Comparison of ENCODE assay signal across 8 cellular contexts in the genomic region with DNA sequence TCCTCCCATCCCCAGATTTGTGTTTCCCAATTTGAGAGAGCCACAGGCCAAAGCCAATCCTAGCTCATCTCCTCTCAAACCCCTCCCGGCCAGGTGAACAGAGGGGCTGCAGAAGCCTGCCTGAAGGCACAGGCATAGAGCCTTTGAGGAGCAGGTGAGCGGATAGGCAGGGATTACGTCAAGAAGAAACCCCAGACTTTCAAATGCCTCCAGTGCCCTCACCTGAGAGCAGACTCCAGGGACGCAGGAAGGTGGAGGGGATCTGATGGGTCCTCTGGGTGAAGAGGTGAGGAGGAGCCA. TPM values are rescaled to one million over a fixed set of nuclear protein-coding genes. Genes with fewer than 3 reads are reported as not detected.
DNase-seq lines count a peak whose midpoint lies in the region; ATAC-seq, FAIRE-seq and TF ChIP-seq lines count a peak whose summit lies in the region.

No MANE protein-coding gene starts in this region.

- peak overlapping the region; percentile 86 for H3K4me3 Mint-ChIP-seq in activated T-helper 1 cell treated with anti-CD3 and anti-CD28 coated beads, Interleukin-12 subunit alpha, Interleukin-12 subunit beta, Interleukin-2, Interleukin-4 antibody, amounts not matched to agents 30 ng/mL and 10 ng/mL and 1 ng/mL, durations not matched to agents 14 hours and 24 hours and 36 hours

- H3K36me3 ChIP-seq in keratinocyte (ENCODE audit: control insufficient read depth in 2 of 2, extremely low read depth in 1 of 2, insufficient read depth in 2 of 2, low read length in 2 of 2): no peaks in the 10 kb centered on the region

- no peaks in the 10 kb centered on the region for H4K20me1 ChIP-seq in keratinocyte (ENCODE audit: control insufficient read depth, extremely low read depth, insufficient read depth, low read length)

- no peak for FAIRE-seq in keratinocyte (lab: Jason Lieb, UNC)

- peak overlapping the region; percentile 88 for H3K4me2 ChIP-seq in keratinocyte (ENCODE audit: control insufficient read depth, extremely low read depth, insufficient read depth, low read depth, low read length)

- H3K4me1 ChIP-seq in keratinocyte (ENCODE audit: control insufficient read depth, extremely low read depth, insufficient read depth, low read length): peaks cover 19% of the 10 kb centered on the region

- H3K27me3 ChIP-seq in keratinocyte (ENCODE audit: control insufficient read depth, extremely low read depth, insufficient read depth, low read length): peaks cover 21% of the 10 kb centered on the region

- intact Hi-C loops in activated T-helper 1 cell treated with anti-CD3 and anti-CD28 coated beads, Interleukin-12 subunit alpha, Interleukin-12 subunit beta, Interleukin-2, Interleukin-4 antibody, amounts not matched to agents 30 ng/mL and 10 ng/mL and 1 ng/mL, durations not matched to agents 14 hours and 24 hours and 36 hours (cut with micrococcal nuclease): loop anchor here (1.0 kb wide), 2 partner anchors 13 to 149 kb away; a partner anchor contains a TSS

- peaks cover 28% of the 10 kb centered on the region for H3K4me1 Mint-ChIP-seq in activated T-helper 1 cell treated with anti-CD3 and anti-CD28 coated beads, Interleukin-12 subunit alpha, Interleukin-12 subunit beta, Interleukin-2, Interleukin-4 antibody, amounts not matched to agents 30 ng/mL and 10 ng/mL and 1 ng/mL, durations not matched to agents 14 hours and 24 hours and 36 hours (ENCODE audit: low read depth)

- TF ChIP-seq CTCF in keratinocyte (optimal IDR thresholded peaks at IDR 0.05 in 1 of 3, IDR thresholded peaks at IDR 0.05 in 1 of 3, conservative IDR thresholded peaks at IDR 0.05 in 1 of 3; ENCODE audit: extremely low read depth in 1 of 3, insufficient read depth in 2 of 3, low read length in 3 of 3): no peak

- H3K4me3 ChIP-seq in keratinocyte (ENCODE audit: control insufficient read depth in 2 of 3, extremely low read depth in 1 of 3, insufficient read depth in 2 of 3, low read depth in 1 of 3, low read length in 3 of 3): peak overlapping the region; percentile 42 to 69 (median 63)

- peak overlapping the region; percentile 91 for H2AFZ ChIP-seq in keratinocyte (ENCODE audit: control insufficient read depth, low read length)

- peak overlapping the region; percentile 68 for H3K27ac Mint-ChIP-seq in activated T-helper 1 cell treated with anti-CD3 and anti-CD28 coated beads, Interleukin-12 subunit alpha, Interleukin-12 subunit beta, Interleukin-2, Interleukin-4 antibody, amounts not matched to agents 30 ng/mL and 10 ng/mL and 1 ng/mL, durations not matched to agents 14 hours and 24 hours and 36 hours

- H3K9me3 ChIP-seq in keratinocyte (ENCODE audit: control insufficient read depth, low read depth, low read length): no peaks in the 10 kb centered on the region

- H3K27ac ChIP-seq in keratinocyte (ENCODE audit: control insufficient read depth, insufficient read depth, low read length) (no peak overlapping the region), temporal lobe (ENCODE audit: low read depth, low read length) (peak overlapping the region; percentile 55)

- no peaks in the 10 kb centered on the region for H3K79me2 ChIP-seq in keratinocyte (ENCODE audit: control insufficient read depth, insufficient read depth, low read length)

- peaks cover 7% of the 10 kb centered on the region for H3K36me3 Mint-ChIP-seq in activated T-helper 1 cell treated with anti-CD3 and anti-CD28 coated beads, Interleukin-12 subunit alpha, Interleukin-12 subunit beta, Interleukin-2, Interleukin-4 antibody, amounts not matched to agents 30 ng/mL and 10 ng/mL and 1 ng/mL, durations not matched to agents 14 hours and 24 hours and 36 hours (ENCODE audit: low read depth)

- peak overlapping the region; percentile 58 for H3K9ac ChIP-seq in keratinocyte (ENCODE audit: control insufficient read depth, extremely low read depth, insufficient read depth, low read length)

- dilution Hi-C loops in keratinocyte (cut with MboI; ENCODE audit: extremely low pct_ligation_motif_present, low sequenced_read_pairs): no loop called here

- no peak for ATAC-seq in GM21619 (IDR thresholded peaks at IDR 0.05; ENCODE audit: unreplicated experiment)
- ATAC-seq in HG02678 (IDR thresholded peaks at IDR 0.05; ENCODE audit: unreplicated experiment): no peak
- no peak for ATAC-seq in GM18511 (IDR thresholded peaks at IDR 0.05; ENCODE audit: unreplicated experiment)

- peaks cover 19% of the 10 kb centered on the region for H3K27me3 Mint-ChIP-seq in activated T-helper 1 cell treated with anti-CD3 and anti-CD28 coated beads, Interleukin-12 subunit alpha, Interleukin-12 subunit beta, Interleukin-2, Interleukin-4 antibody, amounts not matched to agents 30 ng/mL and 10 ng/mL and 1 ng/mL, durations not matched to agents 14 hours and 24 hours and 36 hours (ENCODE audit: insufficient read depth)

- peak; percentile 10 to 20 for DNase-seq in activated CD4-positive, alpha-beta T cell treated with anti-CD3 and anti-CD28 coated beads for 4 hours
- no peak for DNase-seq in activated CD4-positive, alpha-beta T cell treated with anti-CD3 and anti-CD28 coated beads, Interleukin-2, amount 50 U/mL, for 48 hours
- peak; percentile 14 for DNase-seq in activated T-helper 1 cell treated with anti-CD3 and anti-CD28 coated beads, Interleukin-12 subunit alpha, Interleukin-12 subunit beta, Interleukin-2, Interleukin-4 antibody, amounts not matched to agents 30 ng/mL and 10 ng/mL and 1 ng/mL, durations not matched to agents 14 hours and 24 hours and 36 hours (ENCODE audit: low spot score)
- DNase-seq in keratinocyte (ENCODE audit: low read depth, low spot score): no peak

- no peaks in the 10 kb centered on the region for H3K9me1 ChIP-seq in keratinocyte (ENCODE audit: control insufficient read depth, extremely low read depth, insufficient read depth, low read length)

- H3K9me3 Mint-ChIP-seq in activated T-helper 1 cell treated with anti-CD3 and anti-CD28 coated beads, Interleukin-12 subunit alpha, Interleukin-12 subunit beta, Interleukin-2, Interleukin-4 antibody, amounts not matched to agents 30 ng/mL and 10 ng/mL and 1 ng/mL, durations not matched to agents 14 hours and 24 hours and 36 hours: no peaks in the 10 kb centered on the region

RNA-seq across cellular contexts. Expression of a gene that starts 0.6 kb away (rescaled TPM):
- 7.9 and 9.3 TPM in 2 replicates for total RNA-seq in activated T-helper 1 cell treated with anti-CD3 and anti-CD28 coated beads, Interleukin-12 subunit alpha, Interleukin-12 subunit beta, Interleukin-2, Interleukin-4 antibody, amounts not matched to agents 30 ng/mL and 10 ng/mL and 1 ng/mL, durations not matched to agents 14 hours and 24 hours and 36 hours
- polyA plus RNA-seq in keratinocyte: 0.05 to 0.30 TPM (median 0.16 TPM) in 3 replicates
- not detected for polyA plus RNA-seq in keratinocyte (2011; ENCODE audit: low read depth)
- polyA plus RNA-seq in keratinocyte (2011; cell fraction: cytosol; rRNA removed): 0.04 and 0.24 TPM in 2 replicates
- 0.31 and 0.67 TPM in 2 replicates for polyA plus RNA-seq in keratinocyte (2011; cell fraction: nucleus; rRNA removed)
- polyA plus RNA-seq in keratinocyte (2012; ENCODE audit: low replicate concordance): 0.62 TPM in 1 of 2 replicates, not detected in the other
- 0.23 to 0.35 TPM in 2 of 3 replicates, not detected in the other for polyA minus RNA-seq in keratinocyte
- polyA minus RNA-seq in keratinocyte (2011; cell fraction: cytosol; rRNA and poly(A)+ RNA removed): not detected
- polyA minus RNA-seq in keratinocyte (2011; cell fraction: nucleus; rRNA and poly(A)+ RNA removed): not detected in 2 replicates
- total RNA-seq in temporal lobe: 27.5 TPM

RNA-seq across cellular contexts. Expression of a gene that starts 13.1 kb away (rescaled TPM):
- 120 and 127 TPM in 2 replicates for total RNA-seq in activated T-helper 1 cell treated with anti-CD3 and anti-CD28 coated beads, Interleukin-12 subunit alpha, Interleukin-12 subunit beta, Interleukin-2, Interleukin-4 antibody, amounts not matched to agents 30 ng/mL and 10 ng/mL and 1 ng/mL, durations not matched to agents 14 hours and 24 hours and 36 hours
- 36.9 to 64.6 TPM (median 57.8 TPM) in 3 replicates for polyA plus RNA-seq in keratinocyte
- polyA plus RNA-seq in keratinocyte (2011; ENCODE audit: low read depth): 110 TPM
- polyA plus RNA-seq in keratinocyte (2011; cell fraction: cytosol; rRNA removed): 36.4 and 38.7 TPM in 2 replicates
- 98.9 and 125 TPM in 2 replicates for polyA plus RNA-seq in keratinocyte (2011; cell fraction: nucleus; rRNA removed)
- 45.2 and 68.6 TPM in 2 replicates for polyA plus RNA-seq in keratinocyte (2012; ENCODE audit: low replicate concordance)
- polyA minus RNA-seq in keratinocyte: 36.0 to 54.1 TPM (median 45.5 TPM) in 3 replicates
- 18.0 TPM for polyA minus RNA-seq in keratinocyte (2011; cell fraction: cytosol; rRNA and poly(A)+ RNA removed)
- 19.8 and 39.9 TPM in 2 replicates for polyA minus RNA-seq in keratinocyte (2011; cell fraction: nucleus; rRNA and poly(A)+ RNA removed)
- 53.1 TPM for total RNA-seq in temporal lobe

RNA-seq across cellular contexts. Expression of a gene that starts 46.8 kb away (rescaled TPM):
- 11.4 and 13.1 TPM in 2 replicates for total RNA-seq in activated T-helper 1 cell treated with anti-CD3 and anti-CD28 coated beads, Interleukin-12 subunit alpha, Interleukin-12 subunit beta, Interleukin-2, Interleukin-4 antibody, amounts not matched to agents 30 ng/mL and 10 ng/mL and 1 ng/mL, durations not matched to agents 14 hours and 24 hours and 36 hours
- polyA plus RNA-seq in keratinocyte: 16.1 to 19.8 TPM (median 19.3 TPM) in 3 replicates
- polyA plus RNA-seq in keratinocyte (2011; ENCODE audit: low read depth): 14.1 TPM
- polyA plus RNA-seq in keratinocyte (2011; cell fraction: cytosol; rRNA removed): 10.0 and 14.5 TPM in 2 replicates
- 39.9 and 48.9 TPM in 2 replicates for polyA plus RNA-seq in keratinocyte (2011; cell fraction: nucleus; rRNA removed)
- 17.3 and 23.0 TPM in 2 replicates for polyA plus RNA-seq in keratinocyte (2012; ENCODE audit: low replicate concordance)
- polyA minus RNA-seq in keratinocyte: 9.1 to 37.5 TPM (median 11.9 TPM) in 3 replicates
- 9.0 TPM for polyA minus RNA-seq in keratinocyte (2011; cell fraction: cytosol; rRNA and poly(A)+ RNA removed)
- polyA minus RNA-seq in keratinocyte (2011; cell fraction: nucleus; rRNA and poly(A)+ RNA removed): 9.5 and 11.2 TPM in 2 replicates
- 42.8 TPM for total RNA-seq in temporal lobe

Comparison
In these comparisons a context has a peak if more than half of its experiments do, and no peak if none do; other contexts are left out.
1. DNase-seq: peak in activated CD4-positive, alpha-beta T cell treated with anti-CD3 and anti-CD28 coated beads for 4 hours (2 of 2) and activated T-helper 1 cell treated with anti-CD3 and anti-CD28 coated beads, Interleukin-12 subunit alpha, Interleukin-12 subunit beta, Interleukin-2, Interleukin-4 antibody, amounts not matched to agents 30 ng/mL and 10 ng/mL and 1 ng/mL, durations not matched to agents 14 hours and 24 hours and 36 hours (single experiment); none in activated CD4-positive, alpha-beta T cell treated with anti-CD3 and anti-CD28 coated beads, Interleukin-2, amount 50 U/mL, for 48 hours (0 of 2) and keratinocyte (single experiment).